In the genomic region with DNA sequence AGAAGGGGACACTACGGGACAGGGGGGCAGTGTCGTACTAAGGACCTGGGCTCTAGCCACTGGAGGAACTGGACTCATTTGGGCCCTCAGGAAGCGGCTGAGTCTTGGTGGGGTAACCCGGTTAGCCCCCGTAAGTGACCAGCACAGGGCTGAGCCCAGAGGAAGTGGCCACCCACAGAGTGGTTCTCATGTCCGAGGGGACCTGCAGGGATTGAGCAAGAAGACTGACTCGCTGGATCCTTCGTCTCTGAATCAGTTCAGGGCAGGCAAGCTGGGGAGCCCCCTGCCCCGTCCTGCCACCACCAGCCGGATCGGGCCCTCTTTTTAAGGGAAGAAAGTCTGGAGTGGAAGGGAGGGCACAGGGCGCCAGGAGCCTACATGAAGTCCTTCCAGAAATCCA, we compare ENCODE assay signal across 19 cellular contexts. TPM values are rescaled to one million over a fixed set of nuclear protein-coding genes. Genes with fewer than 3 reads are reported as not detected.
A peak's percentile ranks its signal among the peaks of the same experiment; 100 is the strongest.
DNase-seq lines count a peak whose midpoint lies in the region; ATAC-seq, FAIRE-seq and TF ChIP-seq lines count a peak whose summit lies in the region.
"Had no signal": no experiment of that assay in that cellular context is flagged by ENCODE, and none has a peak within 500 bp of the region (broad histone marks: within the 10 kb centered on the region; RNA-seq: fewer than 3 reads in every experiment).

No MANE protein-coding gene starts in this region.

- peak; percentile 11 for ATAC-seq in gastroesophageal sphincter
- peak; percentile 55 for ATAC-seq in sciatic nerve
- ATAC-seq: stimulated activated naive CD8-positive, alpha-beta T cell treated with anti-CD3 and anti-CD28 coated beads, Interleukin-15, amount 100 ng/mL, for 72 hours had no signal

- H3K4me3 ChIP-seq in A673 (ENCODE audit: low read depth, low read length, poor library complexity, severe bottlenecking), result no peak overlapping the region
- H3K4me3 ChIP-seq in MG63, result peak overlapping the region; percentile 35
- H3K4me3 ChIP-seq in gastroesophageal sphincter, result no peak overlapping the region
- no peak overlapping the region for H3K4me3 ChIP-seq in mesendoderm (ENCODE audit: low read length)
- H3K4me3 ChIP-seq: SJCRH30 had no signal

- H3K27me3 ChIP-seq in A673 (replicated peaks; ENCODE audit: insufficient read depth, low read depth, low read length, poor library complexity) (no peaks in the 10 kb centered on the region), MG63 (no peaks in the 10 kb centered on the region), gastroesophageal sphincter (peaks cover 9% of the 10 kb centered on the region), mesendoderm (ENCODE audit: insufficient read depth, low read length, poor library complexity) (no peaks in the 10 kb centered on the region)
- H3K27me3 ChIP-seq: SJCRH30 had no signal

- no peak for TF ChIP-seq POLR2A in gastroesophageal sphincter (IDR thresholded peaks at IDR 0.05)
- TF ChIP-seq POLR2A in GM12891 (IDR thresholded peaks at IDR 0.05; ENCODE audit: low read depth, low read length), result no peak

- H3K4ac ChIP-seq in mesendoderm (ENCODE audit: low read depth, low read length), result no peak overlapping the region

- no peak overlapping the region for H3K4me2 ChIP-seq in mesendoderm (ENCODE audit: low read length)

- no peaks in the 10 kb centered on the region for H3K4me1 Mint-ChIP-seq in activated naive CD4-positive, alpha-beta T cell treated with anti-CD3 and anti-CD28 coated beads, Interleukin-2, amount 10 ng/mL, durations not matched to agents 7 days and 5 days

- no CpG with 5 or more reads among the region's 12 CpGs for WGBS in gastroesophageal sphincter (ENCODE audit: low coverage in 1 of 2), 2 donors
- no CpG with 5 or more reads among the region's 12 CpGs for WGBS in mesendoderm (ENCODE audit: extremely low coverage, insufficient coverage, low lambda C conversion rate)

- H3K4me3 Mint-ChIP-seq in activated naive CD4-positive, alpha-beta T cell treated with anti-CD3 and anti-CD28 coated beads, Interleukin-2, amount 10 ng/mL, durations not matched to agents 7 days and 5 days, result no peak overlapping the region
- H3K4me3 Mint-ChIP-seq: dendritic cell treated with granulocyte-macrophage colony-stimulating factor and Interleukin-4, amounts not matched to agents 40 ng/mL and 50 ng/mL, for 4 days; stimulated activated naive CD8-positive, alpha-beta T cell treated with anti-CD3 and anti-CD28 coated beads, Interleukin-15, amount 100 ng/mL, for 72 hours had no signal

- TF ChIP-seq EP300 in gastroesophageal sphincter (IDR thresholded peaks at IDR 0.05), result no peak

- H2BK15ac ChIP-seq in mesendoderm (replicated peaks; ENCODE audit: low read depth), result no peak overlapping the region

- no peaks in the 10 kb centered on the region for H3K79me2 ChIP-seq in mesendoderm (ENCODE audit: control insufficient read depth, insufficient read depth, low read length)

- no peak overlapping the region for H4K5ac ChIP-seq in mesendoderm (ENCODE audit: low read length)

- no peak for FAIRE-seq in GM12891 (lab: Jason Lieb, UNC)

- no peak overlapping the region for H3K9ac ChIP-seq in mesendoderm (ENCODE audit: low read length)

- intact Hi-C loops in A673 (cut with micrococcal nuclease; ENCODE audit: unreplicated experiment) (loop anchor here (2.0 kb wide), 1 partner anchor 23 kb away; a partner anchor contains a TSS), sciatic nerve (cut with DNase I) (no loop called here)

- H3K36me3 ChIP-seq in A673 (ENCODE audit: insufficient read depth, low read length, poor library complexity, severe bottlenecking) (no peaks in the 10 kb centered on the region), MG63 (peaks cover 22% of the 10 kb centered on the region), gastroesophageal sphincter (no peaks in the 10 kb centered on the region), mesendoderm (ENCODE audit: control insufficient read depth, insufficient read depth, low read length) (no peaks in the 10 kb centered on the region)
- H3K36me3 ChIP-seq: SJCRH30 had no signal

- no peaks in the 10 kb centered on the region for H3K9me3 ChIP-seq in A673 (ENCODE audit: low read depth, low read length, poor library complexity, severe bottlenecking)
- no peaks in the 10 kb centered on the region for H3K9me3 ChIP-seq in MG63
- H3K9me3 ChIP-seq in gastroesophageal sphincter, result no peaks in the 10 kb centered on the region
- H3K9me3 ChIP-seq: Caco-2, SJCRH30 had no signal

- no peak overlapping the region for H3K56ac ChIP-seq in mesendoderm (ENCODE audit: low read length)

- H3K27me3 Mint-ChIP-seq in activated naive CD4-positive, alpha-beta T cell treated with anti-CD3 and anti-CD28 coated beads, Interleukin-2, amount 10 ng/mL, durations not matched to agents 7 days and 5 days, result peaks cover 23% of the 10 kb centered on the region

- no TSS peak for BruUV-seq in A673 (replicated peaks; lab: Mats Ljungman, UMichigan)

- H3K27ac Mint-ChIP-seq in activated naive CD4-positive, alpha-beta T cell treated with anti-CD3 and anti-CD28 coated beads, Interleukin-2, amount 10 ng/mL, durations not matched to agents 7 days and 5 days, result no peak overlapping the region
- H3K27ac Mint-ChIP-seq: dendritic cell treated with granulocyte-macrophage colony-stimulating factor and Interleukin-4, amounts not matched to agents 40 ng/mL and 50 ng/mL, for 4 days; stimulated activated naive CD8-positive, alpha-beta T cell treated with anti-CD3 and anti-CD28 coated beads, Interleukin-15, amount 100 ng/mL, for 72 hours had no signal

- no peak overlapping the region for H3K23ac ChIP-seq in mesendoderm (ENCODE audit: low read length)

- H3K36me3 Mint-ChIP-seq in activated naive CD4-positive, alpha-beta T cell treated with anti-CD3 and anti-CD28 coated beads, Interleukin-2, amount 10 ng/mL, durations not matched to agents 7 days and 5 days, result no peaks in the 10 kb centered on the region

- no peak overlapping the region for H2BK120ac ChIP-seq in mesendoderm (ENCODE audit: low read depth, low read length)

- no peak for DNase-seq in A673 (ENCODE audit: low spot score)
- DNase-seq in MG63, result no peak
- DNase-seq in sciatic nerve (ENCODE audit: low spot score), result no peak
- DNase-seq in activated naive CD4-positive, alpha-beta T cell treated with anti-CD3 and anti-CD28 coated beads, Interleukin-2, amount 10 ng/mL, durations not matched to agents 7 days and 5 days, result no peak
- DNase-seq in GM19238 (ENCODE audit: insufficient read length, low spot score), result no peak
- no peak for DNase-seq in mesendoderm
- no peak for DNase-seq in GM12891 (ENCODE audit: insufficient read length, low spot score)
- DNase-seq: ACHN; activated CD4-positive, alpha-beta T cell treated with anti-CD3 and anti-CD28 coated beads, Interleukin-2, amount 50 U/mL, for 48 hours; GF-D8; occipital lobe; SJCRH30; stimulated activated naive CD8-positive, alpha-beta T cell treated with anti-CD3 and anti-CD28 coated beads, Interleukin-15, amount 100 ng/mL, for 72 hours; T1000 had no signal

- POLR2A ChIA-PET in A673 (lab: Charles Lee; ENCODE audit: low non-redundant PET), result no interaction called here

- H3K27ac ChIP-seq in A673 (ENCODE audit: low read depth, low read length, poor library complexity, severe bottlenecking) (peak overlapping the region; percentile 42), gastroesophageal sphincter (peak overlapping the region in 3 of 4 donors; percentile 45 to 68 (median 67)), mesendoderm (ENCODE audit: low read depth, low read length) (no peak overlapping the region)
- H3K27ac ChIP-seq: SJCRH30 had no signal

- no peak overlapping the region for H3K18ac ChIP-seq in mesendoderm (ENCODE audit: low read length)

- H3K79me1 ChIP-seq in mesendoderm (ENCODE audit: low read length), result no peaks in the 10 kb centered on the region

- H2AK5ac ChIP-seq in mesendoderm (ENCODE audit: low read length), result no peak overlapping the region

- no peak overlapping the region for H2BK5ac ChIP-seq in mesendoderm (ENCODE audit: low read length)

- TF ChIP-seq CTCF in A673 (conservative IDR thresholded peaks at IDR 0.05; ENCODE audit: low read depth, low read length), result no peak
- TF ChIP-seq CTCF in gastroesophageal sphincter (IDR thresholded peaks at IDR 0.05), result no peak

- no peak overlapping the region for H4K8ac ChIP-seq in mesendoderm (ENCODE audit: low read depth, low read length)

- no peaks in the 10 kb centered on the region for H3K9me3 Mint-ChIP-seq in activated naive CD4-positive, alpha-beta T cell treated with anti-CD3 and anti-CD28 coated beads, Interleukin-2, amount 10 ng/mL, durations not matched to agents 7 days and 5 days
- H3K9me3 Mint-ChIP-seq: dendritic cell treated with granulocyte-macrophage colony-stimulating factor and Interleukin-4, amounts not matched to agents 40 ng/mL and 50 ng/mL, for 4 days; stimulated activated naive CD8-positive, alpha-beta T cell treated with anti-CD3 and anti-CD28 coated beads, Interleukin-15, amount 100 ng/mL, for 72 hours had no signal

- peaks cover 39% of the 10 kb centered on the region for H3K4me1 ChIP-seq in A673 (ENCODE audit: insufficient read depth, low read length, poor library complexity, severe bottlenecking)
- H3K4me1 ChIP-seq in gastroesophageal sphincter, result peaks cover 0 to 21% (median 0%) of the 10 kb centered on the region in 3 donors
- H3K4me1 ChIP-seq in mesendoderm (ENCODE audit: control insufficient read depth, low read depth, low read length), result no peaks in the 10 kb centered on the region

- CTCF ChIA-PET in A673 (lab: Charles Lee), result interaction anchor here (1.7 kb wide), 1 partner anchor 23 kb away, joined by 9 read pairs; a partner anchor contains a TSS
- CTCF ChIA-PET in activated naive CD4-positive, alpha-beta T cell treated with anti-CD3 and anti-CD28 coated beads, Interleukin-2, amount 10 ng/mL, durations not matched to agents 7 days and 5 days (lab: Charles Lee), result interaction anchor here (1.4 kb wide), 1 partner anchor 33 kb away, joined by 3 read pairs; no protein-coding TSS in a partner anchor

RNA-seq across cellular contexts. Expression of a gene that starts 0.7 kb away (rescaled TPM):
- 51.8 and 90.9 TPM in 2 replicates for total RNA-seq in A673 (2021)
- total RNA-seq in MG63 (2014; rRNA removed; shearing (Covaris generic); ENCODE audit: low replicate concordance), result 35.9 and 94.7 TPM in 2 replicates
- 10 to 100 TPM; 10.4 to 49.4 (median 16.5) TPM for total RNA-seq in gastroesophageal sphincter
- 115 TPM for total RNA-seq in sciatic nerve
- 1.1 TPM for polyA plus RNA-seq in mesendoderm (2013, experiment 1 of 2)
- 1.1 TPM for polyA plus RNA-seq in mesendoderm (2013, experiment 2 of 2)
- polyA plus RNA-seq in GM12891 (2012; ENCODE audit: low read depth, missing spikeins), result not detected
- total RNA-seq: mononuclear cell had no signal

RNA-seq across cellular contexts. Expression of a gene that starts 23.4 kb away (rescaled TPM):
- 0.11 and 0.42 TPM in 2 replicates for total RNA-seq in A673 (2021)
- 0.13 TPM in 1 of 2 replicates, not detected in the other for total RNA-seq in MG63 (2014; rRNA removed; shearing (Covaris generic); ENCODE audit: low replicate concordance)
- under 1 TPM in 3 of 4 donors, not detected in 1; 0.13 to 0.37 (median 0.31) TPM for total RNA-seq in gastroesophageal sphincter
- total RNA-seq in sciatic nerve, result 0.09 TPM
- polyA plus RNA-seq in mesendoderm (2013, experiment 1 of 2), result 0.01 TPM
- not detected for polyA plus RNA-seq in mesendoderm (2013, experiment 2 of 2)
- 0.03 TPM for polyA plus RNA-seq in GM12891 (2012; ENCODE audit: low read depth, missing spikeins)
- total RNA-seq: Caco-2, fibroblast of lung, mononuclear cell had no signal
- polyA plus RNA-seq: fibroblast of lung had no signal

RNA-seq across cellular contexts. Expression of a gene that starts 23.7 kb away (rescaled TPM):
- total RNA-seq in A673 (2021), result 75.3 and 82.6 TPM in 2 replicates
- total RNA-seq in MG63 (2014; rRNA removed; shearing (Covaris generic); ENCODE audit: low replicate concordance), result 42.4 and 101 TPM in 2 replicates
- 10 to 100 TPM; 20.2 to 34.0 (median 28.3) TPM for total RNA-seq in gastroesophageal sphincter
- total RNA-seq in sciatic nerve, result 31.4 TPM
- 24.2 TPM for polyA plus RNA-seq in mesendoderm (2013, experiment 1 of 2)
- polyA plus RNA-seq in mesendoderm (2013, experiment 2 of 2), result 23.9 TPM
- polyA plus RNA-seq in GM12891 (2012; ENCODE audit: low read depth, missing spikeins), result 25.2 TPM

RNA-seq across cellular contexts. Expression of a gene that starts 48.2 kb away (rescaled TPM):
- total RNA-seq in A673 (2021) (0.77 and 2.1 TPM in 2 replicates), gastroesophageal sphincter (1 to 10 TPM in 2 of 4 donors, under 1 TPM in 2; 0.42 to 1.6 (median 0.87) TPM), sciatic nerve (1.7 TPM)
- 12.0 TPM in 1 of 2 replicates, not detected in the other for total RNA-seq in MG63 (2014; rRNA removed; shearing (Covaris generic); ENCODE audit: low replicate concordance)
- 0.32 TPM for polyA plus RNA-seq in mesendoderm (2013, experiment 1 of 2)
- 0.35 TPM for polyA plus RNA-seq in mesendoderm (2013, experiment 2 of 2)
- polyA plus RNA-seq in GM12891 (2012; ENCODE audit: low read depth, missing spikeins), result 0.33 TPM
- total RNA-seq: occipital lobe had no signal
- polyA plus RNA-seq: fibroblast of lung had no signal
